In the genomic region with DNA sequence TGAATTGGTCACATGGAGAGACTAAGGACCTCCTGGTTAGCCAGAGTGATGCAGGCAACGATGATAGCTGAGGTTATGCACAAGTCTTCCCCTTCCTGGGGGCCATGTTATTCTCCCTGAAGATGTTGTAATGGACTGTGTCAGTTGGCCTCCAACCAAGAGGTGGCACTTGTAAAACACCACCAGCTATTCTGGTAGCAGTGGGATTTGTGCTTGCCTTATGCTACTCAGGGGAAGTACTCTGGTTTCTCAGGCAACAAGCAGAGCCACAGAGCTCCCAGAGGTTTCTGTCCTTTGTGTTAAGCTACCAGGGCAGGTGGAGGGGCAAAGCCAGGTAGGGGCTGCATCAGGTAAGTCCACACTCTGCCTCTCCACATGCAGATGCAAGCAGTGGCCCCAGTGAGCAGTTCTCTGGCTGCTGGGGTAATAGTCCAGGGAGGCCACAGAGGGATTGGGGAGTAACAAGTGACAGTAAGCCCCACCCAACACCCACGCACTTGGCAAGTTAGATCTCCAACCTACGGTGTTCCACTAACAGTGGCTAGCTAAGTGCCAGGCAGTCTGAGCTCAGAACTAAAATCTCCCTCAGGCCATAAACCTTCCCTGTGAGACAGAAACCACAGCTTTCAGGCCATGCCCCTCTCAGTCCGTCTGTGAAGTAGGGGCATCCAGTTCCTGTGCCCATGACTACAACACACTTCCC, we compare ENCODE assay signal across 33 cellular contexts.
A peak's percentile ranks its signal among the peaks of the same experiment; 100 is the strongest.
DNase-seq lines count a peak whose midpoint lies in the region; ATAC-seq, FAIRE-seq and TF ChIP-seq lines count a peak whose summit lies in the region.
"Had no signal": no experiment of that assay in that cellular context is flagged by ENCODE, and none has a peak within 500 bp of the region (broad histone marks: within the 10 kb centered on the region; RNA-seq: fewer than 3 reads in every experiment).

No MANE protein-coding gene starts in this region.

- POLR2A ChIA-PET in endothelial cell of umbilical vein (lab: Charles Lee) = no interaction called here

- no peaks in the 10 kb centered on the region for H3K4me1 Mint-ChIP-seq in activated CD4-positive, alpha-beta T cell treated with anti-CD3 and anti-CD28 coated beads, Interleukin-2, amount 10 ng/mL, durations not matched to agents 24 days and 14 days
- peaks cover 16% of the 10 kb centered on the region for H3K4me1 Mint-ChIP-seq in type B pancreatic cell (ENCODE audit: unreplicated experiment)
- H3K4me1 Mint-ChIP-seq: activated CD4-positive, alpha-beta memory T cell treated with anti-CD3 and anti-CD28 coated beads, Interleukin-2, amount 10 ng/mL, durations not matched to agents 7 days and 5 days; natural killer cell; stimulated activated naive B cell treated with anti-CD40 and anti-IgM and Interleukin-4, amounts not matched to agents 10 μg/mL and 1 μg/mL and 100 μg/mL, for 72 hours had no signal

- TF ChIP-seq CTCF in endothelial cell of umbilical vein (IDR thresholded peaks at IDR 0.05; ENCODE audit: extremely low read depth in 1 of 2, insufficient read depth in 1 of 2, low read depth in 1 of 2, low read length in 2 of 2) (no peak), type B pancreatic cell (conservative IDR thresholded peaks at IDR 0.05) (no peak), upper lobe of left lung (IDR thresholded peaks at IDR 0.05) (no peak)

- BruUV-seq in endothelial cell of umbilical vein (replicated peaks; lab: Mats Ljungman, UMichigan) = no TSS peak

- no peaks in the 10 kb centered on the region for H3K27me3 ChIP-seq in endothelial cell of umbilical vein (ENCODE audit: control insufficient read depth in 2 of 2, insufficient read depth in 2 of 2, low read length in 2 of 2)
- H3K27me3 ChIP-seq in upper lobe of left lung = no peaks in the 10 kb centered on the region
- H3K27me3 ChIP-seq: esophagus squamous epithelium, heart right ventricle had no signal

- no peaks in the 10 kb centered on the region for H3K79me2 ChIP-seq in endothelial cell of umbilical vein (ENCODE audit: control insufficient read depth, insufficient read depth, low read length)

- no peak for TF ChIP-seq POLR2A in endothelial cell of umbilical vein (IDR thresholded peaks at IDR 0.05; ENCODE audit: low read depth, low read length)
- TF ChIP-seq POLR2A in upper lobe of left lung (IDR thresholded peaks at IDR 0.05) = no peak

- 78 to 100% methylated on average over 2 to 4 of the region's 4 CpGs for WGBS in upper lobe of left lung, 2 donors

- no peak for ATAC-seq in upper lobe of left lung (ENCODE audit: low FRiP score in 2 of 2)
- ATAC-seq: activated CD4-positive, CD25-positive, alpha-beta regulatory T cell treated with anti-CD3 and anti-CD28 coated beads, Interleukin-2, amount 50 U/mL, for 24 hours; mucosa of descending colon; natural killer cell; stimulated activated naive B cell treated with anti-CD40 and anti-IgM and Interleukin-4, amounts not matched to agents 10 μg/mL and 1 μg/mL and 100 μg/mL, for 72 hours had no signal

- H4K20me1 ChIP-seq in endothelial cell of umbilical vein (replicated peaks; ENCODE audit: control insufficient read depth, extremely low read depth, insufficient read depth, low read length) = no peaks in the 10 kb centered on the region

- H3K9me3 Mint-ChIP-seq in activated CD4-positive, alpha-beta T cell treated with anti-CD3 and anti-CD28 coated beads, Interleukin-2, amount 10 ng/mL, durations not matched to agents 24 days and 14 days = no peaks in the 10 kb centered on the region
- H3K9me3 Mint-ChIP-seq in type B pancreatic cell = peaks cover 4% of the 10 kb centered on the region

- H3K4me3 ChIP-seq in endothelial cell of umbilical vein (replicated peaks in 1 of 3; ENCODE audit: insufficient read depth in 1 of 3, low read depth in 1 of 3, low read length in 3 of 3) = no peak overlapping the region
- H3K4me3 ChIP-seq in upper lobe of left lung = no peak overlapping the region
- H3K4me3 ChIP-seq: esophagus squamous epithelium, heart right ventricle, mucosa of descending colon had no signal

- peak overlapping the region; percentile 15 for H2AFZ ChIP-seq in endothelial cell of umbilical vein (ENCODE audit: low read depth, low read length)

- no peak overlapping the region for H3K27ac ChIP-seq in endothelial cell of umbilical vein (ENCODE audit: insufficient read depth, low read depth, low read length)
- no peak overlapping the region for H3K27ac ChIP-seq in upper lobe of left lung
- H3K27ac ChIP-seq: esophagus squamous epithelium, heart right ventricle had no signal

- H3K36me3 ChIP-seq in endothelial cell of umbilical vein (ENCODE audit: control insufficient read depth in 2 of 2, extremely low read depth in 1 of 2, insufficient read depth in 2 of 2, low read length in 2 of 2) (no peaks in the 10 kb centered on the region), upper lobe of left lung (no peaks in the 10 kb centered on the region)
- H3K36me3 ChIP-seq: esophagus squamous epithelium, heart right ventricle had no signal

- H3K27me3 Mint-ChIP-seq in activated CD4-positive, alpha-beta T cell treated with anti-CD3 and anti-CD28 coated beads, Interleukin-2, amount 10 ng/mL, durations not matched to agents 24 days and 14 days = no peaks in the 10 kb centered on the region
- no peaks in the 10 kb centered on the region for H3K27me3 Mint-ChIP-seq in type B pancreatic cell
- H3K27me3 Mint-ChIP-seq: activated CD4-positive, alpha-beta memory T cell treated with anti-CD3 and anti-CD28 coated beads, Interleukin-2, amount 10 ng/mL, durations not matched to agents 7 days and 5 days; CD4-positive, alpha-beta T cell; stimulated activated naive B cell treated with anti-CD40 and anti-IgM and Interleukin-4, amounts not matched to agents 10 μg/mL and 1 μg/mL and 100 μg/mL, for 72 hours had no signal

- FAIRE-seq in endothelial cell of umbilical vein (lab: Jason Lieb, UNC) = no peak
- FAIRE-seq: A204.1, D721Med, frontal cortex, GM18507, TTC549 had no signal

- peak; percentile 34 for DNase-seq in activated CD4-positive, alpha-beta T cell treated with anti-CD3 and anti-CD28 coated beads, Interleukin-2, amount 10 ng/mL, durations not matched to agents 24 days and 14 days
- DNase-seq in activated CD4-positive, alpha-beta T cell treated with anti-CD3 and anti-CD28 coated beads, Interleukin-2, amount 50 U/mL, for 1 hour = no peak
- DNase-seq in NCI-H69 (lab: John Stamatoyannopoulos, UW) = peak; percentile 22
- DNase-seq in endothelial cell of umbilical vein (ENCODE audit: low read depth, low spot score) = no peak
- DNase-seq in type B pancreatic cell (ENCODE audit: extremely low spot score, unreplicated experiment) = no peak
- DNase-seq in upper lobe of left lung = no peak
- DNase-seq in activated T-cell treated with anti-CD3 and anti-CD28 coated beads, Interleukin-2, amount 50 U/mL, for 1 hour = no peak
- no peak for DNase-seq in T-helper 2 cell
- DNase-seq: activated CD4-positive, alpha-beta memory T cell treated with anti-CD3 and anti-CD28 coated beads, Interleukin-2, amount 10 ng/mL, durations not matched to agents 7 days and 5 days; activated CD8-positive, alpha-beta memory T cell treated with anti-CD3 and anti-CD28 coated beads, Interleukin-2, amount 50 U/mL, for 4 hours; activated naive CD4-positive, alpha-beta T cell treated with Interleukin-2 at 50 U/mL for 16 hours; AML-193; CD4-positive, alpha-beta T cell; DND-41; esophagus squamous epithelium; H7; heart right ventricle; mucosa of descending colon; natural killer cell; NCI-H1436 treated with DMSO at 0.1 percent for 48 hours; NCI-H2171; NCI-H510A; occipital lobe; OCI-M1; stimulated activated naive B cell treated with anti-CD40 and anti-IgM and Interleukin-4, amounts not matched to agents 10 μg/mL and 1 μg/mL and 100 μg/mL, for 72 hours; substantia nigra had no signal

- H3K4me1 ChIP-seq in endothelial cell of umbilical vein (ENCODE audit: control insufficient read depth, extremely low read depth, insufficient read depth, low read length) = peaks cover 5% of the 10 kb centered on the region
- no peaks in the 10 kb centered on the region for H3K4me1 ChIP-seq in upper lobe of left lung
- H3K4me1 ChIP-seq: heart right ventricle had no signal

- intact Hi-C loops in activated CD4-positive, alpha-beta T cell treated with anti-CD3 and anti-CD28 coated beads, Interleukin-2, amount 10 ng/mL, durations not matched to agents 24 days and 14 days (cut with micrococcal nuclease) = no loop called here
- intact Hi-C loops in endothelial cell of umbilical vein (cut with micrococcal nuclease) = no loop called here

- no peak overlapping the region for H3K27ac Mint-ChIP-seq in activated CD4-positive, alpha-beta T cell treated with anti-CD3 and anti-CD28 coated beads, Interleukin-2, amount 10 ng/mL, durations not matched to agents 24 days and 14 days
- H3K27ac Mint-ChIP-seq in type B pancreatic cell = peak overlapping the region; percentile 54
- H3K27ac Mint-ChIP-seq: activated CD4-positive, alpha-beta memory T cell treated with anti-CD3 and anti-CD28 coated beads, Interleukin-2, amount 10 ng/mL, durations not matched to agents 7 days and 5 days; activated T-helper 1 cell treated with anti-CD3 and anti-CD28 coated beads, Interleukin-12 subunit alpha, Interleukin-12 subunit beta, Interleukin-2, Interleukin-4 antibody, amounts not matched to agents 30 ng/mL and 10 ng/mL and 1 ng/mL, durations not matched to agents 14 hours and 24 hours and 36 hours; CD4-positive, alpha-beta T cell; natural killer cell; stimulated activated naive B cell treated with anti-CD40 and anti-IgM and Interleukin-4, amounts not matched to agents 10 μg/mL and 1 μg/mL and 100 μg/mL, for 72 hours had no signal

- no peak overlapping the region for H3K4me2 ChIP-seq in endothelial cell of umbilical vein (ENCODE audit: insufficient read depth, low read length)

- CTCF ChIA-PET in endothelial cell of umbilical vein (lab: Charles Lee) = no interaction called here

- no peak for TF ChIP-seq EP300 in upper lobe of left lung (IDR thresholded peaks at IDR 0.05)

- no peak overlapping the region for H3K4me3 Mint-ChIP-seq in activated CD4-positive, alpha-beta T cell treated with anti-CD3 and anti-CD28 coated beads, Interleukin-2, amount 10 ng/mL, durations not matched to agents 24 days and 14 days
- H3K4me3 Mint-ChIP-seq in type B pancreatic cell = no peak overlapping the region
- H3K4me3 Mint-ChIP-seq: activated CD4-positive, alpha-beta memory T cell treated with anti-CD3 and anti-CD28 coated beads, Interleukin-2, amount 10 ng/mL, durations not matched to agents 7 days and 5 days; activated T-helper 1 cell treated with anti-CD3 and anti-CD28 coated beads, Interleukin-12 subunit alpha, Interleukin-12 subunit beta, Interleukin-2, Interleukin-4 antibody, amounts not matched to agents 30 ng/mL and 10 ng/mL and 1 ng/mL, durations not matched to agents 14 hours and 24 hours and 36 hours; CD4-positive, alpha-beta T cell; natural killer cell; stimulated activated naive B cell treated with anti-CD40 and anti-IgM and Interleukin-4, amounts not matched to agents 10 μg/mL and 1 μg/mL and 100 μg/mL, for 72 hours had no signal

- no peaks in the 10 kb centered on the region for H3K9me1 ChIP-seq in endothelial cell of umbilical vein (replicated peaks; ENCODE audit: control insufficient read depth, extremely low read depth, insufficient read depth, low read length)

- H3K9me3 ChIP-seq in endothelial cell of umbilical vein (replicated peaks; ENCODE audit: control insufficient read depth, insufficient read depth, low read length) (no peaks in the 10 kb centered on the region), upper lobe of left lung (no peaks in the 10 kb centered on the region)

- H3K9ac ChIP-seq in endothelial cell of umbilical vein (replicated peaks; ENCODE audit: extremely low read depth, insufficient read depth, low read length) = no peak overlapping the region

- H3K36me3 Mint-ChIP-seq in activated CD4-positive, alpha-beta T cell treated with anti-CD3 and anti-CD28 coated beads, Interleukin-2, amount 10 ng/mL, durations not matched to agents 24 days and 14 days (ENCODE audit: low read depth) = no peaks in the 10 kb centered on the region
- peaks cover 10% of the 10 kb centered on the region for H3K36me3 Mint-ChIP-seq in type B pancreatic cell
- H3K36me3 Mint-ChIP-seq: stimulated activated naive B cell treated with anti-CD40 and anti-IgM and Interleukin-4, amounts not matched to agents 10 μg/mL and 1 μg/mL and 100 μg/mL, for 72 hours had no signal

- dilution Hi-C loops in endothelial cell of umbilical vein (cut with MboI; ENCODE audit: extremely low pct_ligation_motif_present, low sequenced_read_pairs) = no loop called here

Comparison
In these comparisons a context has a peak if more than half of its experiments do, and no peak if none do; other contexts are left out.
1. DNase-seq: peak in activated CD4-positive, alpha-beta T cell treated with anti-CD3 and anti-CD28 coated beads, Interleukin-2, amount 10 ng/mL, durations not matched to agents 24 days and 14 days (single experiment) and NCI-H69 (single experiment); none in activated CD4-positive, alpha-beta T cell treated with anti-CD3 and anti-CD28 coated beads, Interleukin-2, amount 50 U/mL, for 1 hour (single experiment), endothelial cell of umbilical vein (single experiment), type B pancreatic cell (single experiment), upper lobe of left lung (0 of 2), activated T-cell treated with anti-CD3 and anti-CD28 coated beads, Interleukin-2, amount 50 U/mL, for 1 hour (single experiment) and T-helper 2 cell (0 of 5).